In genomic region chr1:161166669-161167548, GRCh38 we compare ENCODE assay signal across 1 cellular context.
TF ChIP-seq lines count a peak whose summit lies in the region.

No MANE protein-coding gene starts in this region.

TF ChIP-seq in HEK293, 187 proteins besides CTCF, POLR2A, EP300 and RAD21 (continued from another document):
- TF ChIP-seq ZNF335 (tag by site-specific recombination; conservative IDR thresholded peaks at IDR 0.05) = peak; percentile 98
- peak; percentile 75; the same call in 1 of the 2 replicates for TF ChIP-seq ZNF362 (tag by site-specific recombination; IDR thresholded peaks at IDR 0.05)
- no peak for TF ChIP-seq MEIS1 (CRISPR knock-in tag; IDR thresholded peaks at IDR 0.05; ENCODE audit: borderline replicate concordance)
- peak; percentile 60 for TF ChIP-seq ZIC2 (tag by site-specific recombination; IDR thresholded peaks at IDR 0.05)
- TF ChIP-seq ZNF677 (tag by site-specific recombination; IDR thresholded peaks at IDR 0.05) = no peak
- 0 out of 2 replicates have a peak, but pooled peaks have one; percentile 15 for TF ChIP-seq GLIS1 (tag by site-specific recombination; IDR thresholded peaks at IDR 0.05)
